27 cellular contexts compared by ENCODE assay signal in genomic region chr20:46108976-46109375, GRCh38. TPM values are rescaled to one million over a fixed set of nuclear protein-coding genes. Genes with fewer than 3 reads are reported as not detected.
DNase-seq lines count a peak whose midpoint lies in the region; ATAC-seq, FAIRE-seq and TF ChIP-seq lines count a peak whose summit lies in the region.
"Had no signal": no experiment of that assay in that cellular context is flagged by ENCODE, and none has a peak within 500 bp of the region (broad histone marks: within the 10 kb centered on the region; RNA-seq: fewer than 3 reads in every experiment).

No MANE protein-coding gene starts in this region.

- DNase-seq in GM12878 (ENCODE audit: low read depth, low spot score) (no peak), trophoblast cell (no peak), NCI-H146 treated with DMSO at 0.1 percent for 48 hours (lab: John Stamatoyannopoulos, UW; ENCODE audit: unreplicated experiment) (no peak), sigmoid colon (no peak), KG1 (lab: John Stamatoyannopoulos, UW) (no peak)
- DNase-seq: AML-193; Caco-2; CD8-positive, alpha-beta T cell; IMR-90; Kasumi-1; NCI-H1105 treated with DMSO at 0.1 percent for 48 hours; NCI-H146; NCI-H2029 treated with DMSO at 0.1 percent for 48 hours; NCI-H446 treated with DMSO at 0.1 percent for 48 hours; NCI-H526; SK-N-SH; SW 1271 had no signal

- no peak overlapping the region for H3K4ac ChIP-seq in trophoblast cell (ENCODE audit: low read depth, low read length)

- 88% methylated on average over 14 of the region's 14 CpGs for WGBS in GM12878 (ENCODE audit: insufficient coverage, insufficient replicate concordance, low lambda C conversion rate, missing lambda C conversion rate)
- WGBS in trophoblast cell (ENCODE audit: extremely low coverage, insufficient coverage, insufficient read length): no CpG with 5 or more reads among the region's 14 CpGs
- WGBS in sigmoid colon, 2 donors: 88 to 90% methylated on average over 14 of the region's 14 CpGs

- H3K36me3 Mint-ChIP-seq in IgD-negative memory B cell: no peaks in the 10 kb centered on the region
- no peaks in the 10 kb centered on the region for H3K36me3 Mint-ChIP-seq in stimulated activated memory B cell treated with anti-CD40 and anti-IgM and Interleukin-4, amounts not matched to agents 10 μg/mL and 1 μg/mL and 100 μg/mL, for 72 hours
- H3K36me3 Mint-ChIP-seq: CD8-positive, alpha-beta T cell had no signal

- H4K8ac ChIP-seq in trophoblast cell (ENCODE audit: low read depth, low read length): no peak overlapping the region

- H3K36me3 ChIP-seq in OCI-LY3 (replicated peaks; ENCODE audit: low read depth, low read length) (no peaks in the 10 kb centered on the region), GM12878 (ENCODE audit: control insufficient read depth in 2 of 2, insufficient read depth in 2 of 2, low read length in 1 of 2) (no peaks in the 10 kb centered on the region), trophoblast cell (ENCODE audit: control insufficient read depth in 1 of 2, insufficient read depth in 2 of 2, low read length in 2 of 2) (no peaks in the 10 kb centered on the region), sigmoid colon (no peaks in the 10 kb centered on the region)

- H3K27ac Mint-ChIP-seq in IgD-negative memory B cell: peak overlapping the region; percentile 46 to 94 (median 73)
- peak overlapping the region; percentile 80 for H3K27ac Mint-ChIP-seq in stimulated activated memory B cell treated with anti-CD40 and anti-IgM and Interleukin-4, amounts not matched to agents 10 μg/mL and 1 μg/mL and 100 μg/mL, for 72 hours
- H3K27ac Mint-ChIP-seq: CD8-positive, alpha-beta T cell had no signal

- H4K91ac ChIP-seq in trophoblast cell (ENCODE audit: low read depth, low read length): no peak overlapping the region

- H3K23ac ChIP-seq in trophoblast cell (ENCODE audit: low read length): no peak overlapping the region

- H3K9me3 Mint-ChIP-seq in IgD-negative memory B cell: no peaks in the 10 kb centered on the region
- H3K9me3 Mint-ChIP-seq in stimulated activated memory B cell treated with anti-CD40 and anti-IgM and Interleukin-4, amounts not matched to agents 10 μg/mL and 1 μg/mL and 100 μg/mL, for 72 hours: no peaks in the 10 kb centered on the region
- H3K9me3 Mint-ChIP-seq: CD8-positive, alpha-beta T cell had no signal

- H3K27me3 ChIP-seq in OCI-LY3 (ENCODE audit: low read depth, low read length) (no peaks in the 10 kb centered on the region), GM12878 (replicated peaks in 1 of 2; ENCODE audit: control insufficient read depth in 2 of 2, insufficient read depth in 2 of 2, low read length in 1 of 2) (no peaks in the 10 kb centered on the region), trophoblast cell (ENCODE audit: insufficient read depth, low read length) (no peaks in the 10 kb centered on the region), sigmoid colon (peaks cover 0 to 31% (median 0%) of the 10 kb centered on the region in 3 donors)

- H3K79me2 ChIP-seq in OCI-LY3 (ENCODE audit: low read length) (peaks cover 40% of the 10 kb centered on the region), GM12878 (ENCODE audit: control insufficient read depth, insufficient read depth, low read length) (no peaks in the 10 kb centered on the region), trophoblast cell (ENCODE audit: control insufficient read depth, insufficient read depth, low read length, poor library complexity) (no peaks in the 10 kb centered on the region)

- H3K27me3 Mint-ChIP-seq in IgD-negative memory B cell: no peaks in the 10 kb centered on the region
- no peaks in the 10 kb centered on the region for H3K27me3 Mint-ChIP-seq in stimulated activated memory B cell treated with anti-CD40 and anti-IgM and Interleukin-4, amounts not matched to agents 10 μg/mL and 1 μg/mL and 100 μg/mL, for 72 hours

- no peak overlapping the region for H3K14ac ChIP-seq in trophoblast cell (ENCODE audit: low read length)

- H3K79me1 ChIP-seq in trophoblast cell (ENCODE audit: low read length): no peaks in the 10 kb centered on the region

- ATAC-seq in GM12878: no peak
- ATAC-seq in stimulated activated memory B cell treated with anti-CD40 and anti-IgM and Interleukin-4, amounts not matched to agents 10 μg/mL and 1 μg/mL and 100 μg/mL, for 72 hours: no peak
- ATAC-seq: A549; CD8-positive, alpha-beta T cell; HCT116 had no signal

- TF ChIP-seq RAD21 in GM12878 (IDR thresholded peaks at IDR 0.05; ENCODE audit: insufficient read depth, low read depth, low read length): no peak

- H3K27ac ChIP-seq in OCI-LY3 (ENCODE audit: low read length) (peak overlapping the region; percentile 90), GM12878 (ENCODE audit: control insufficient read depth, insufficient read depth) (peak overlapping the region; percentile 69), trophoblast cell (ENCODE audit: low read depth, low read length) (no peak overlapping the region), sigmoid colon (no peak overlapping the region)
- H3K27ac ChIP-seq: A549, C4-2B had no signal

- intact Hi-C loops in GM12878 (cut with micrococcal nuclease; ENCODE audit: unreplicated experiment): no loop called here
- intact Hi-C loops in sigmoid colon (cut with DNase I): no loop called here

- TF ChIP-seq EP300 in GM12878 (IDR thresholded peaks at IDR 0.05; ENCODE audit: borderline replicate concordance in 1 of 2, control insufficient read depth in 1 of 2, low read depth in 2 of 2, low read length in 2 of 2) (no peak), sigmoid colon (IDR thresholded peaks at IDR 0.05) (no peak)

- H3K4me3 ChIP-seq in OCI-LY3 (ENCODE audit: low read length) (peak overlapping the region; percentile 70), GM12878 (peak overlapping the region; percentile 11; the same call in 1 of the 2 replicates), trophoblast cell (ENCODE audit: low read depth, low read length) (no peak overlapping the region), sigmoid colon (no peak overlapping the region)
- H3K4me3 ChIP-seq: A549 had no signal

- peaks cover 18 to 42% (median 35%) of the 10 kb centered on the region in 3 donors for H3K4me1 Mint-ChIP-seq in IgD-negative memory B cell
- H3K4me1 Mint-ChIP-seq in stimulated activated memory B cell treated with anti-CD40 and anti-IgM and Interleukin-4, amounts not matched to agents 10 μg/mL and 1 μg/mL and 100 μg/mL, for 72 hours: peaks cover 56% of the 10 kb centered on the region

- SMC1A ChIA-PET in GM12878 (lab: Charles Lee; ENCODE audit: uncharacterized antibody, unreplicated experiment): interaction anchor here (0.9 to 3.8 kb wide), 3 partner anchors 10 to 84 kb away, joined by 3 to 30 read pairs (median 7); partner anchors contain the start of gene CD40

- H4K12ac ChIP-seq in trophoblast cell (ENCODE audit: low read depth, low read length): no peak overlapping the region

- RAD21 ChIA-PET in GM12878 (lab: Charles Lee; ENCODE audit: unreplicated experiment): interaction anchor here (2.8 to 3.1 kb wide), 2 partner anchors 11 to 21 kb away, joined by 22 to 23 read pairs; no protein-coding TSS in a partner anchor

- H2BK5ac ChIP-seq in trophoblast cell (ENCODE audit: low read depth, low read length, poor library complexity): no peak overlapping the region

- H3K4me2 ChIP-seq in OCI-LY3 (ENCODE audit: low read length) (peak overlapping the region; percentile 87), GM12878 (ENCODE audit: control insufficient read depth, insufficient read depth) (peak overlapping the region; percentile 66), trophoblast cell (ENCODE audit: low read length) (no peak overlapping the region)
- H3K4me2 ChIP-seq: A549, SK-N-SH had no signal

- no peak for FAIRE-seq in GM12878 (lab: Jason Lieb, UNC)
- FAIRE-seq: A549, G401.6, H1, RCC 7860 had no signal

- H2BK12ac ChIP-seq in trophoblast cell (ENCODE audit: low read length): no peak overlapping the region

- no peak for TF ChIP-seq POLR2A in GM12878 (IDR thresholded peaks at IDR 0.05; ENCODE audit: low read depth, low read length)
- TF ChIP-seq POLR2A in sigmoid colon (IDR thresholded peaks at IDR 0.05): no peak

- H3K4me3 Mint-ChIP-seq in IgD-negative memory B cell: peak overlapping the region in 2 of 4 donors; percentile 30 to 85
- no peak overlapping the region for H3K4me3 Mint-ChIP-seq in stimulated activated memory B cell treated with anti-CD40 and anti-IgM and Interleukin-4, amounts not matched to agents 10 μg/mL and 1 μg/mL and 100 μg/mL, for 72 hours
- H3K4me3 Mint-ChIP-seq: CD8-positive, alpha-beta T cell had no signal

- H2AFZ ChIP-seq in OCI-LY3 (ENCODE audit: low read depth, low read length) (no peak overlapping the region), GM12878 (ENCODE audit: control insufficient read depth, low read depth, low read length) (no peak overlapping the region), trophoblast cell (ENCODE audit: insufficient read depth, low read length, poor library complexity) (no peak overlapping the region)

- POLR2A ChIA-PET in GM12878 (lab: Charles Lee): interaction anchor here (1.9 to 3.6 kb wide), 2 partner anchors 9 to 12 kb away, joined by 13 to 19 read pairs; partner anchors contain the start of gene CD40

- TF ChIP-seq CTCF in OCI-LY3 (IDR thresholded peaks at IDR 0.05; ENCODE audit: low read depth, low read length) (no peak), GM12878 (IDR thresholded peaks at IDR 0.05 in 2 of 3, conservative IDR thresholded peaks at IDR 0.05 in 1 of 3; ENCODE audit: control insufficient read depth in 2 of 3, extremely low read depth in 1 of 3, insufficient read depth in 1 of 3, low read depth in 3 of 3, low read length in 3 of 3) (no peak), sigmoid colon (IDR thresholded peaks at IDR 0.05) (no peak)

- H3K18ac ChIP-seq in trophoblast cell (ENCODE audit: low read length): no peak overlapping the region

- H3K4me1 ChIP-seq in OCI-LY3 (ENCODE audit: low read length): peaks cover 87% of the 10 kb centered on the region
- peaks cover 37% of the 10 kb centered on the region for H3K4me1 ChIP-seq in GM12878 (ENCODE audit: control insufficient read depth, insufficient read depth, low read length)
- H3K4me1 ChIP-seq in trophoblast cell (ENCODE audit: control insufficient read depth in 1 of 2, insufficient read depth in 2 of 2, low read length in 2 of 2): no peaks in the 10 kb centered on the region
- no peaks in the 10 kb centered on the region for H3K4me1 ChIP-seq in sigmoid colon
- H3K4me1 ChIP-seq: A549, Caco-2 had no signal

- no peak overlapping the region for H2AK5ac ChIP-seq in trophoblast cell (ENCODE audit: low read length)

- no TSS peak for BruUV-seq in GM12878 (replicated peaks; lab: Mats Ljungman, UMichigan)

- CTCF ChIA-PET in GM12878 (lab: Yijun Ruan, JAX): interaction anchor here (0.7 to 2.8 kb wide), 7 partner anchors 10 to 241 kb away, joined by 3 to 17 read pairs (median 10); partner anchors contain the start of gene CD40

- H2BK120ac ChIP-seq in trophoblast cell (ENCODE audit: insufficient read depth, low read length, poor library complexity): no peak overlapping the region

- no peaks in the 10 kb centered on the region for H3K9me3 ChIP-seq in OCI-LY3 (ENCODE audit: insufficient read depth, low read length)
- H3K9me3 ChIP-seq in GM12878 (replicated peaks; ENCODE audit: control insufficient read depth, insufficient read depth, low read length): no peaks in the 10 kb centered on the region
- peaks cover 4% of the 10 kb centered on the region for H3K9me3 ChIP-seq in trophoblast cell (ENCODE audit: insufficient read depth, low read depth, low read length)
- no peaks in the 10 kb centered on the region for H3K9me3 ChIP-seq in sigmoid colon
- H3K9me3 ChIP-seq: SK-N-SH had no signal

- H3K9ac ChIP-seq in OCI-LY3 (ENCODE audit: low read length) (peak overlapping the region; percentile 79), GM12878 (ENCODE audit: control insufficient read depth, insufficient read depth, low read length) (peak overlapping the region; percentile 11; the same call in 1 of the 2 replicates), trophoblast cell (ENCODE audit: low read length) (no peak overlapping the region)
- H3K9ac ChIP-seq: SK-N-SH had no signal

- H4K20me1 ChIP-seq in OCI-LY3 (ENCODE audit: insufficient read depth, low read length): no peaks in the 10 kb centered on the region
- H4K20me1 ChIP-seq in GM12878 (ENCODE audit: control insufficient read depth, insufficient read depth): no peaks in the 10 kb centered on the region

- in situ Hi-C loops in GM12878 (cut with MboI): no loop called here

RNA-seq across cellular contexts. Expression of gene CD40, which starts 9.1 kb away (rescaled TPM):
- polyA plus RNA-seq in IgD-negative memory B cell (217 TPM), GM12878 (2011; rRNA removed) (137 and 193 TPM in 2 replicates), GM12878 (2014; fragmentation: Illumina TruSeq; extraction: Trizol) (105 and 110 TPM in 2 replicates), GM12878 (2014; fragmentation: Nextera tagmentation; extraction: Ambion mirVana) (10 to 100 TPM; 40.8 to 71.7 TPM), GM12878 (2014; rRNA removed) (145 and 166 TPM in 2 replicates), GM12878 (2016; fragmentation: Nextera tagmentation; extraction: Ambion mirVana) (10 to 100 TPM; 75.4 to 80.1 TPM), sigmoid colon (10 to 100 TPM in 1 of 3 donors, 1 to 10 TPM in 2; 3.6 to 25.2 (median 7.9) TPM)
- 203 and 210 TPM in 2 replicates for total RNA-seq in GM12878 (2013; cell fraction: nucleolus; rRNA removed)
- total RNA-seq in GM12878 (2014; rRNA removed) (116 and 120 TPM in 2 replicates), GM12878 (2014; rRNA removed; fragmentation: Illumina TruSeq; extraction: Trizol) (75.6 and 77.7 TPM in 2 replicates), GM12878 (2021) (99.0 and 103 TPM in 2 replicates), sigmoid colon (10 to 100 TPM in 2 of 4 donors, 1 to 10 TPM in 2; 5.0 to 15.6 (median 11.1) TPM)
- polyA plus RNA-seq in GM12878 (2011; ENCODE audit: low read depth): 76.0 TPM
- polyA plus RNA-seq in GM12878 (2011; cell fraction: cytosol; rRNA removed): 173 and 269 TPM in 2 replicates
- polyA plus RNA-seq in GM12878 (2011; cell fraction: nucleus; rRNA removed): 225 and 280 TPM in 2 replicates
- 109 and 140 TPM in 2 replicates for polyA plus RNA-seq in GM12878 (2012)
- 133 and 196 TPM in 2 replicates for polyA minus RNA-seq in GM12878 (2011; rRNA and poly(A)+ RNA removed)
- polyA minus RNA-seq in GM12878 (2011; cell fraction: cytosol; rRNA and poly(A)+ RNA removed): 45.2 and 54.9 TPM in 2 replicates
- 53.3 and 65.2 TPM in 2 replicates for polyA minus RNA-seq in GM12878 (2011; cell fraction: nucleus; rRNA and poly(A)+ RNA removed)
- polyA plus RNA-seq in trophoblast cell (2013): 4.7 and 5.4 TPM in 2 replicates
- total RNA-seq: Caco-2, M059J had no signal
- polyA plus RNA-seq: SK-N-SH had no signal

RNA-seq across cellular contexts. Expression of gene NCOA5, which starts 19.2 kb away (rescaled TPM):
- polyA plus RNA-seq in IgD-negative memory B cell (30.1 TPM), GM12878 (2011; rRNA removed) (21.6 and 29.6 TPM in 2 replicates), GM12878 (2014; fragmentation: Illumina TruSeq; extraction: Trizol) (38.1 and 39.0 TPM in 2 replicates), GM12878 (2014; fragmentation: Nextera tagmentation; extraction: Ambion mirVana) (1 to 10 TPM; 7.7 to 8.8 TPM), GM12878 (2014; rRNA removed) (29.8 and 30.2 TPM in 2 replicates), GM12878 (2016; fragmentation: Nextera tagmentation; extraction: Ambion mirVana) (10 to 100 TPM; 30.5 to 35.3 TPM), sigmoid colon (10 to 100 TPM; 10.6 to 19.5 (median 11.4) TPM)
- total RNA-seq in GM12878 (2013; cell fraction: nucleolus; rRNA removed): 11.1 and 13.8 TPM in 2 replicates
- total RNA-seq in GM12878 (2014; rRNA removed) (28.9 and 31.8 TPM in 2 replicates), GM12878 (2014; rRNA removed; fragmentation: Illumina TruSeq; extraction: Trizol) (20.8 and 22.5 TPM in 2 replicates), GM12878 (2021) (30.3 and 35.0 TPM in 2 replicates), sigmoid colon (10 to 100 TPM; 22.4 to 39.2 (median 29.5) TPM)
- polyA plus RNA-seq in GM12878 (2011; ENCODE audit: low read depth): 11.7 TPM
- 22.4 and 24.3 TPM in 2 replicates for polyA plus RNA-seq in GM12878 (2011; cell fraction: cytosol; rRNA removed)
- polyA plus RNA-seq in GM12878 (2011; cell fraction: nucleus; rRNA removed): 35.0 and 45.1 TPM in 2 replicates
- 13.8 and 18.1 TPM in 2 replicates for polyA plus RNA-seq in GM12878 (2012)
- polyA minus RNA-seq in GM12878 (2011; rRNA and poly(A)+ RNA removed): 20.5 and 20.7 TPM in 2 replicates
- polyA minus RNA-seq in GM12878 (2011; cell fraction: cytosol; rRNA and poly(A)+ RNA removed): 10.7 and 11.1 TPM in 2 replicates
- polyA minus RNA-seq in GM12878 (2011; cell fraction: nucleus; rRNA and poly(A)+ RNA removed): 7.6 and 13.9 TPM in 2 replicates
- 19.1 and 19.7 TPM in 2 replicates for polyA plus RNA-seq in trophoblast cell (2013)

Comparison
In these comparisons a context has a peak if more than half of its experiments do, and no peak if none do; other contexts are left out.
1. H3K27ac ChIP-seq: peak in OCI-LY3 (single experiment) and GM12878 (single experiment); none in trophoblast cell (single experiment) and sigmoid colon (0 of 4).
2. H3K4me3 ChIP-seq: peak in OCI-LY3 (single experiment) and GM12878 (single experiment); none in trophoblast cell (single experiment) and sigmoid colon (0 of 4).